Comparison of ENCODE assay signal across 14 cellular contexts in genomic region chr10:119498889-119499864, GRCh38. TPM values are rescaled to one million over a fixed set of nuclear protein-coding genes. Genes with fewer than 3 reads are reported as not detected.
DNase-seq lines count a peak whose midpoint lies in the region; ATAC-seq and TF ChIP-seq lines count a peak whose summit lies in the region.
"Had no signal": no experiment of that assay in that cellular context is flagged by ENCODE, and none has a peak within 500 bp of the region (broad histone marks: within the 10 kb centered on the region; RNA-seq: fewer than 3 reads in every experiment).

No MANE protein-coding gene starts in this region.

- H3K36me3 Mint-ChIP-seq in activated T-helper 1 cell treated with anti-CD3 and anti-CD28 coated beads, Interleukin-12 subunit alpha, Interleukin-12 subunit beta, Interleukin-2, Interleukin-4 antibody, amounts not matched to agents 30 ng/mL and 10 ng/mL and 1 ng/mL, durations not matched to agents 14 hours and 24 hours and 36 hours (ENCODE audit: low read depth), result peaks cover 61% of the 10 kb centered on the region
- H3K36me3 Mint-ChIP-seq in immature natural killer cell (peaks cover 0 to 6% (median 3%) of the 10 kb centered on the region in 3 donors), type B pancreatic cell (no peaks in the 10 kb centered on the region)

- intact Hi-C loops in activated T-helper 1 cell treated with anti-CD3 and anti-CD28 coated beads, Interleukin-12 subunit alpha, Interleukin-12 subunit beta, Interleukin-2, Interleukin-4 antibody, amounts not matched to agents 30 ng/mL and 10 ng/mL and 1 ng/mL, durations not matched to agents 14 hours and 24 hours and 36 hours (cut with micrococcal nuclease), result loop anchor here (5.0 to 10.0 kb wide), 4 partner anchors 98 to 744 kb away; partner anchors contain the start of genes BAG3, CACUL1 and TIAL1

- H3K4me1 Mint-ChIP-seq in activated T-helper 1 cell treated with anti-CD3 and anti-CD28 coated beads, Interleukin-12 subunit alpha, Interleukin-12 subunit beta, Interleukin-2, Interleukin-4 antibody, amounts not matched to agents 30 ng/mL and 10 ng/mL and 1 ng/mL, durations not matched to agents 14 hours and 24 hours and 36 hours (ENCODE audit: low read depth), result peaks cover 92% of the 10 kb centered on the region
- H3K4me1 Mint-ChIP-seq in immature natural killer cell, result peaks cover 45 to 60% of the 10 kb centered on the region in 2 donors
- peaks cover 19% of the 10 kb centered on the region for H3K4me1 Mint-ChIP-seq in type B pancreatic cell (ENCODE audit: unreplicated experiment)

- peak; percentile 43 for DNase-seq in stimulated activated CD4-positive, alpha-beta T cell treated with anti-CD3 and anti-CD28 coated beads, Interleukin-15, amount 100 ng/mL, for 24 hours
- no peak for DNase-seq in stimulated activated CD4-positive, alpha-beta T cell treated with anti-CD3 and anti-CD28 coated beads, Interleukin-12 subunit alpha, Interleukin-12 subunit beta, amount 100 ng/mL, for 4 hours
- no peak for DNase-seq in activated T-helper 1 cell treated with anti-CD3 and anti-CD28 coated beads, Interleukin-12 subunit alpha, Interleukin-12 subunit beta, Interleukin-2, Interleukin-4 antibody, amounts not matched to agents 30 ng/mL and 10 ng/mL and 1 ng/mL, durations not matched to agents 14 hours and 24 hours and 36 hours (ENCODE audit: low spot score)
- DNase-seq in immature natural killer cell, result no peak
- no peak for DNase-seq in type B pancreatic cell (ENCODE audit: extremely low spot score, unreplicated experiment)
- no peak for DNase-seq in KBM-7
- DNase-seq: BE2C, GOT3, NCI-H1105 treated with DMSO at 0.1 percent for 48 hours, NCI-H774, sigmoid colon, SJCRH30 had no signal

- in situ Hi-C loops in KBM-7 (cut with MboI; ENCODE audit: low pct_unique_long_range_greater_than_20kb, low sequenced_read_pairs), result no loop called here

- no peaks in the 10 kb centered on the region for H3K9me3 Mint-ChIP-seq in activated T-helper 1 cell treated with anti-CD3 and anti-CD28 coated beads, Interleukin-12 subunit alpha, Interleukin-12 subunit beta, Interleukin-2, Interleukin-4 antibody, amounts not matched to agents 30 ng/mL and 10 ng/mL and 1 ng/mL, durations not matched to agents 14 hours and 24 hours and 36 hours
- H3K9me3 Mint-ChIP-seq in immature natural killer cell (no peaks in the 10 kb centered on the region), type B pancreatic cell (no peaks in the 10 kb centered on the region)

- H3K27me3 Mint-ChIP-seq in activated T-helper 1 cell treated with anti-CD3 and anti-CD28 coated beads, Interleukin-12 subunit alpha, Interleukin-12 subunit beta, Interleukin-2, Interleukin-4 antibody, amounts not matched to agents 30 ng/mL and 10 ng/mL and 1 ng/mL, durations not matched to agents 14 hours and 24 hours and 36 hours (ENCODE audit: insufficient read depth), result no peaks in the 10 kb centered on the region
- peaks cover 0 to 6% (median 0%) of the 10 kb centered on the region in 3 donors for H3K27me3 Mint-ChIP-seq in immature natural killer cell (ENCODE audit: low read depth in 3 of 3)
- peaks cover 11% of the 10 kb centered on the region for H3K27me3 Mint-ChIP-seq in type B pancreatic cell

- TF ChIP-seq CTCF in type B pancreatic cell (conservative IDR thresholded peaks at IDR 0.05), result no peak

- ATAC-seq in esophagus mucosa (no peak), HG03378 (IDR thresholded peaks at IDR 0.05; ENCODE audit: unreplicated experiment) (no peak)

- H3K4me3 Mint-ChIP-seq in activated T-helper 1 cell treated with anti-CD3 and anti-CD28 coated beads, Interleukin-12 subunit alpha, Interleukin-12 subunit beta, Interleukin-2, Interleukin-4 antibody, amounts not matched to agents 30 ng/mL and 10 ng/mL and 1 ng/mL, durations not matched to agents 14 hours and 24 hours and 36 hours, result peak overlapping the region; percentile 74
- H3K4me3 Mint-ChIP-seq in immature natural killer cell (no peak overlapping the region), type B pancreatic cell (no peak overlapping the region)

- H3K27ac Mint-ChIP-seq in activated T-helper 1 cell treated with anti-CD3 and anti-CD28 coated beads, Interleukin-12 subunit alpha, Interleukin-12 subunit beta, Interleukin-2, Interleukin-4 antibody, amounts not matched to agents 30 ng/mL and 10 ng/mL and 1 ng/mL, durations not matched to agents 14 hours and 24 hours and 36 hours, result peak overlapping the region; percentile 70
- H3K27ac Mint-ChIP-seq in immature natural killer cell (peak overlapping the region in 4 of 6 donors; percentile 17 to 45 (median 44)), type B pancreatic cell (peak overlapping the region; percentile 23)

RNA-seq across cellular contexts. Expression of gene RGS10, which starts 43.3 kb away (rescaled TPM):
- 142 and 150 TPM in 2 replicates for total RNA-seq in activated T-helper 1 cell treated with anti-CD3 and anti-CD28 coated beads, Interleukin-12 subunit alpha, Interleukin-12 subunit beta, Interleukin-2, Interleukin-4 antibody, amounts not matched to agents 30 ng/mL and 10 ng/mL and 1 ng/mL, durations not matched to agents 14 hours and 24 hours and 36 hours
- polyA plus RNA-seq in immature natural killer cell, result 10 to 100 TPM; 11.8 to 48.4 (median 40.7) TPM
- 10.2 and 16.0 TPM in 2 replicates for total RNA-seq in type B pancreatic cell (ENCODE audit: low replicate concordance)
- 33.9 TPM for total RNA-seq in esophagus mucosa
- total RNA-seq: SJCRH30 had no signal
